In genomic region chr4:10095296-10095991, GRCh38 we compare ENCODE assay signal across 8 cellular contexts. TPM values are rescaled to one million over a fixed set of nuclear protein-coding genes. Genes with fewer than 3 reads are reported as not detected.
A peak's percentile ranks its signal among the peaks of the same experiment; 100 is the strongest.
DNase-seq lines count a peak whose midpoint lies in the region; ATAC-seq and TF ChIP-seq lines count a peak whose summit lies in the region.

No MANE protein-coding gene starts in this region.

- ATAC-seq in GM21423 (IDR thresholded peaks at IDR 0.05; ENCODE audit: unreplicated experiment) (peak; percentile 9), foreskin keratinocyte (no peak), GM21526 (IDR thresholded peaks at IDR 0.05; ENCODE audit: low FRiP score, unreplicated experiment) (no peak)

- peak overlapping the region; percentile 87 for H3K27ac ChIP-seq in foreskin keratinocyte

- DNase-seq in RPMI7951 (ENCODE audit: low read depth) (peak; percentile 74), foreskin keratinocyte (no peak), putamen (ENCODE audit: low spot score) (no peak), NCI-H2196 (lab: John Stamatoyannopoulos, UW; ENCODE audit: unreplicated experiment) (no peak)
- DNase-seq in stimulated activated CD8-positive, alpha-beta memory T cell treated with anti-CD3 and anti-CD28 coated beads, Interleukin-4, amount 100 ng/mL, for 48 hours, result peak; percentile 66
- DNase-seq in central memory CD4-positive, alpha-beta T cell, result no peak

- H3K27me3 ChIP-seq in foreskin keratinocyte, result no peaks in the 10 kb centered on the region

- peaks cover 27% of the 10 kb centered on the region for H3K4me1 ChIP-seq in foreskin keratinocyte

- no peak for TF ChIP-seq CTCF in foreskin keratinocyte (conservative IDR thresholded peaks at IDR 0.05)

RNA-seq across cellular contexts. Expression of gene WDR1, which starts 21.2 kb away (rescaled TPM):
- 168 and 180 TPM in 2 replicates for total RNA-seq in RPMI7951 (2014; rRNA removed; shearing (Covaris generic))
- total RNA-seq in foreskin keratinocyte, result 383 and 394 TPM in 2 replicates
- 293 and 310 TPM in 2 replicates for polyA plus RNA-seq in foreskin keratinocyte

Comparison
In these comparisons a context has a peak if more than half of its experiments do, and no peak if none do; other contexts are left out.
1. DNase-seq: peak in RPMI7951 (single experiment) and stimulated activated CD8-positive, alpha-beta memory T cell treated with anti-CD3 and anti-CD28 coated beads, Interleukin-4, amount 100 ng/mL, for 48 hours (single experiment); none in foreskin keratinocyte (0 of 2), putamen (single experiment), NCI-H2196 (single experiment) and central memory CD4-positive, alpha-beta T cell (single experiment).